ENCODE assay signal across 21 cellular contexts in the genomic region with DNA sequence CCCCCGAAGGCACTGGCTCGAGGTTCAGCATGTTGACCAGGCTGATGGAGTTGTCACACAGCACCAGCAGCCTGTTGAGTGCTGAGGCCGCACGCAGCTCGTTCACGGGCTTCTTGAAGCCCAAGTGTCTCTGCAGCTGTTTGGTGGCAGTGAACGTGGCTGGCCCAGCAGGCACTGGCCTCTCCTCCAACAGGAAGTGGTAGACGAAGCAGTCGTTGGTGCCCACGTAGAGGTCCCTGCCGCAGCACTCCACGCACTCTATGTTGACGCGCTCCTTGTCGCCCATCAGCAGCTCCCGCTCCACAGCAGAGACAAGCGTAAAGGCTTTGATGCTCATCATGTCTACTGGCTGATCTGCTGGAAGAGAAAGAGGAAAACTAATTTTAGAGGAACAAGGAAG. TPM values are rescaled to one million over a fixed set of nuclear protein-coding genes. Genes with fewer than 3 reads are reported as not detected.
DNase-seq lines count a peak whose midpoint lies in the region; ATAC-seq and TF ChIP-seq lines count a peak whose summit lies in the region.
"Had no signal": no experiment of that assay in that cellular context is flagged by ENCODE, and none has a peak within 500 bp of the region (broad histone marks: within the 10 kb centered on the region; RNA-seq: fewer than 3 reads in every experiment).

No MANE protein-coding gene starts in this region.

- H3K36me3 ChIP-seq in DND-41 (ENCODE audit: insufficient read depth, low read length), result peaks cover 31% of the 10 kb centered on the region

- H3K4me2 ChIP-seq in DND-41 (ENCODE audit: insufficient read depth, low read length), result no peak overlapping the region

- H3K4me3 Mint-ChIP-seq in activated CD8-positive, alpha-beta T cell treated with anti-CD3 and anti-CD28 coated beads for 36 hours, result no peak overlapping the region
- H3K4me3 Mint-ChIP-seq in activated CD8-positive, alpha-beta T cell treated with anti-CD3 and anti-CD28 coated beads, Interleukin-2, amount 10 ng/mL, durations not matched to agents 7 days and 5 days, result no peak overlapping the region
- no peak overlapping the region for H3K4me3 Mint-ChIP-seq in WTC11
- H3K4me3 Mint-ChIP-seq in nephron progenitor cell, result no peak overlapping the region
- H3K4me3 Mint-ChIP-seq: H9, HFFc6 had no signal

- H3K36me3 Mint-ChIP-seq in activated CD8-positive, alpha-beta T cell treated with anti-CD3 and anti-CD28 coated beads for 36 hours (ENCODE audit: low read depth), result peaks cover 37% of the 10 kb centered on the region
- peaks cover 20% of the 10 kb centered on the region for H3K36me3 Mint-ChIP-seq in activated CD8-positive, alpha-beta T cell treated with anti-CD3 and anti-CD28 coated beads, Interleukin-2, amount 10 ng/mL, durations not matched to agents 7 days and 5 days (ENCODE audit: low read depth)
- H3K36me3 Mint-ChIP-seq in WTC11 (peaks cover 18% of the 10 kb centered on the region), nephron progenitor cell (ENCODE audit: low read depth) (peaks cover 32% of the 10 kb centered on the region)

- DNase-seq in activated CD8-positive, alpha-beta T cell treated with anti-CD3 and anti-CD28 coated beads for 36 hours, result no peak
- no peak for DNase-seq in activated CD8-positive, alpha-beta T cell treated with anti-CD3 and anti-CD28 coated beads, Interleukin-2, amount 10 ng/mL, durations not matched to agents 7 days and 5 days
- DNase-seq in DND-41 (peak; percentile 30), WTC11 (ENCODE audit: low spot score) (no peak), nephron progenitor cell (no peak), T-helper 9 cell (no peak), NOMO-1 treated with dmso at 0.1 percent for 144 hours (lab: John Stamatoyannopoulos, UW; ENCODE audit: unreplicated experiment) (no peak)
- DNase-seq: 8988T, AML-193, H9, HFFc6, KBM-7, NCI-H1105, NCI-H146, NCI-H2029, NCI-H226, NCI-H524 treated with DMSO at 0.1 percent for 48 hours, NCI-H82 had no signal

- H3K4me1 ChIP-seq in DND-41 (ENCODE audit: insufficient read depth, low read length), result no peaks in the 10 kb centered on the region
- H3K4me1 ChIP-seq: SJSA1 had no signal

- peaks cover 34% of the 10 kb centered on the region for H3K4me1 Mint-ChIP-seq in activated CD8-positive, alpha-beta T cell treated with anti-CD3 and anti-CD28 coated beads for 36 hours (ENCODE audit: low read depth)
- H3K4me1 Mint-ChIP-seq in activated CD8-positive, alpha-beta T cell treated with anti-CD3 and anti-CD28 coated beads, Interleukin-2, amount 10 ng/mL, durations not matched to agents 7 days and 5 days (ENCODE audit: low read depth), result peaks cover 20% of the 10 kb centered on the region
- H3K4me1 Mint-ChIP-seq in WTC11 (peaks cover 19% of the 10 kb centered on the region), nephron progenitor cell (peaks cover 9% of the 10 kb centered on the region)

- peaks cover 51% of the 10 kb centered on the region for H3K79me2 ChIP-seq in DND-41 (ENCODE audit: insufficient read depth, low read length)

- no peak overlapping the region for H3K27ac ChIP-seq in DND-41 (ENCODE audit: low read length)
- H3K27ac ChIP-seq: C4-2B, SJSA1 had no signal

- H3K9me3 Mint-ChIP-seq in activated CD8-positive, alpha-beta T cell treated with anti-CD3 and anti-CD28 coated beads for 36 hours, result no peaks in the 10 kb centered on the region
- no peaks in the 10 kb centered on the region for H3K9me3 Mint-ChIP-seq in activated CD8-positive, alpha-beta T cell treated with anti-CD3 and anti-CD28 coated beads, Interleukin-2, amount 10 ng/mL, durations not matched to agents 7 days and 5 days (ENCODE audit: insufficient read depth)
- H3K9me3 Mint-ChIP-seq in WTC11, result no peaks in the 10 kb centered on the region
- no peaks in the 10 kb centered on the region for H3K9me3 Mint-ChIP-seq in nephron progenitor cell
- H3K9me3 Mint-ChIP-seq: H9, HFFc6 had no signal

- H4K20me1 ChIP-seq in DND-41 (ENCODE audit: insufficient read depth, low read length), result peaks cover 29% of the 10 kb centered on the region; the same call in 1 of the 2 replicates

- POLR2A ChIA-PET in activated CD8-positive, alpha-beta T cell treated with anti-CD3 and anti-CD28 coated beads for 36 hours (lab: Charles Lee), result interaction anchor here (0.9 to 1.2 kb wide), 2 partner anchors 12 to 16 kb away, joined by 3 read pairs; no protein-coding TSS in a partner anchor
- POLR2A ChIA-PET in activated CD8-positive, alpha-beta T cell treated with anti-CD3 and anti-CD28 coated beads, Interleukin-2, amount 10 ng/mL, durations not matched to agents 7 days and 5 days (lab: Charles Lee), result no interaction called here
- POLR2A ChIA-PET in WTC11 (lab: Charles Lee), result interaction anchor here (0.8 kb wide), 1 partner anchor 15 kb away, joined by 3 read pairs; no protein-coding TSS in a partner anchor

- H2AFZ ChIP-seq in DND-41 (ENCODE audit: low read depth, low read length), result no peak overlapping the region

- TF ChIP-seq CTCF in activated CD8-positive, alpha-beta T cell treated with anti-CD3 and anti-CD28 coated beads for 36 hours (IDR thresholded peaks at IDR 0.05), result no peak
- no peak for TF ChIP-seq CTCF in DND-41 (IDR thresholded peaks at IDR 0.05; ENCODE audit: borderline replicate concordance, extremely low read depth, low read length, poor library complexity, severe bottlenecking)
- TF ChIP-seq CTCF in WTC11 (IDR thresholded peaks at IDR 0.05), result no peak
- TF ChIP-seq CTCF in nephron progenitor cell (IDR thresholded peaks at IDR 0.05), result no peak

- no peaks in the 10 kb centered on the region for H3K9me3 ChIP-seq in DND-41 (ENCODE audit: insufficient read depth, low read length, severe bottlenecking)
- H3K9me3 ChIP-seq: SJSA1 had no signal

- CTCF ChIA-PET in activated CD8-positive, alpha-beta T cell treated with anti-CD3 and anti-CD28 coated beads for 36 hours (lab: Charles Lee), result interaction anchor here (1.9 kb wide), 1 partner anchor 10 kb away, joined by 5 read pairs; no protein-coding TSS in a partner anchor
- CTCF ChIA-PET in activated CD8-positive, alpha-beta T cell treated with anti-CD3 and anti-CD28 coated beads, Interleukin-2, amount 10 ng/mL, durations not matched to agents 7 days and 5 days (lab: Charles Lee), result interaction anchor here (0.7 kb wide), 1 partner anchor 13 kb away, joined by 3 read pairs; no protein-coding TSS in a partner anchor
- CTCF ChIA-PET in WTC11 (lab: Charles Lee), result interaction anchor here (1.4 kb wide), 1 partner anchor 12 kb away, joined by 4 read pairs; no protein-coding TSS in a partner anchor

- no peak for ATAC-seq in activated CD8-positive, alpha-beta T cell treated with anti-CD3 and anti-CD28 coated beads for 36 hours
- no peak for ATAC-seq in activated CD8-positive, alpha-beta T cell treated with anti-CD3 and anti-CD28 coated beads, Interleukin-2, amount 10 ng/mL, durations not matched to agents 7 days and 5 days
- peak; percentile 67 for ATAC-seq in DND-41 (ENCODE audit: insufficient read depth, low read depth)
- ATAC-seq in WTC11, result no peak
- ATAC-seq in HG03439 (IDR thresholded peaks at IDR 0.05; ENCODE audit: unreplicated experiment), result no peak

- H3K9ac ChIP-seq in DND-41 (ENCODE audit: low read depth, low read length), result no peak overlapping the region

- no peaks in the 10 kb centered on the region for H3K27me3 ChIP-seq in DND-41 (ENCODE audit: insufficient read depth, low read length, poor library complexity)
- H3K27me3 ChIP-seq: SJSA1 had no signal

- H3K27me3 Mint-ChIP-seq in activated CD8-positive, alpha-beta T cell treated with anti-CD3 and anti-CD28 coated beads for 36 hours, result no peaks in the 10 kb centered on the region
- H3K27me3 Mint-ChIP-seq in activated CD8-positive, alpha-beta T cell treated with anti-CD3 and anti-CD28 coated beads, Interleukin-2, amount 10 ng/mL, durations not matched to agents 7 days and 5 days (ENCODE audit: low read depth), result no peaks in the 10 kb centered on the region
- H3K27me3 Mint-ChIP-seq in WTC11 (ENCODE audit: low read depth), result no peaks in the 10 kb centered on the region
- H3K27me3 Mint-ChIP-seq in nephron progenitor cell (ENCODE audit: low read depth, poor library complexity), result peaks cover 8% of the 10 kb centered on the region

- H3K27ac Mint-ChIP-seq in activated CD8-positive, alpha-beta T cell treated with anti-CD3 and anti-CD28 coated beads for 36 hours, result peak overlapping the region; percentile 20
- no peak overlapping the region for H3K27ac Mint-ChIP-seq in activated CD8-positive, alpha-beta T cell treated with anti-CD3 and anti-CD28 coated beads, Interleukin-2, amount 10 ng/mL, durations not matched to agents 7 days and 5 days
- H3K27ac Mint-ChIP-seq in WTC11, result peak overlapping the region; percentile 37; the same call in 1 of the 2 replicates
- H3K27ac Mint-ChIP-seq in nephron progenitor cell, result peak overlapping the region; percentile 63
- H3K27ac Mint-ChIP-seq: HFFc6 had no signal

- intact Hi-C loops in activated CD8-positive, alpha-beta T cell treated with anti-CD3 and anti-CD28 coated beads for 36 hours (cut with micrococcal nuclease), result no loop called here

- no peak overlapping the region for H3K4me3 ChIP-seq in DND-41 (ENCODE audit: low read depth in 1 of 2, low read length in 2 of 2)
- H3K4me3 ChIP-seq: SJSA1 had no signal

RNA-seq across cellular contexts. Expression of a gene that starts 21.6 kb away (rescaled TPM):
- 10 to 100 TPM; 17.9 to 20.2 TPM for total RNA-seq in activated CD8-positive, alpha-beta T cell treated with anti-CD3 and anti-CD28 coated beads for 36 hours
- 10 to 100 TPM; 16.4 to 16.6 TPM for total RNA-seq in activated CD8-positive, alpha-beta T cell treated with anti-CD3 and anti-CD28 coated beads, Interleukin-2, amount 10 ng/mL, durations not matched to agents 7 days and 5 days
- total RNA-seq in WTC11 (2021), result 15.8 to 16.3 TPM (median 16.3 TPM) in 3 replicates

RNA-seq across cellular contexts. Expression of a gene that starts 29.4 kb away (rescaled TPM):
- total RNA-seq in activated CD8-positive, alpha-beta T cell treated with anti-CD3 and anti-CD28 coated beads for 36 hours, result 10 to 100 TPM; 22.3 to 23.3 TPM
- 10 to 100 TPM; 19.6 to 19.8 TPM for total RNA-seq in activated CD8-positive, alpha-beta T cell treated with anti-CD3 and anti-CD28 coated beads, Interleukin-2, amount 10 ng/mL, durations not matched to agents 7 days and 5 days
- 15.9 to 17.2 TPM (median 16.6 TPM) in 3 replicates for total RNA-seq in WTC11 (2021)
